ENCODE assay signal across 15 cellular contexts in the genomic region with DNA sequence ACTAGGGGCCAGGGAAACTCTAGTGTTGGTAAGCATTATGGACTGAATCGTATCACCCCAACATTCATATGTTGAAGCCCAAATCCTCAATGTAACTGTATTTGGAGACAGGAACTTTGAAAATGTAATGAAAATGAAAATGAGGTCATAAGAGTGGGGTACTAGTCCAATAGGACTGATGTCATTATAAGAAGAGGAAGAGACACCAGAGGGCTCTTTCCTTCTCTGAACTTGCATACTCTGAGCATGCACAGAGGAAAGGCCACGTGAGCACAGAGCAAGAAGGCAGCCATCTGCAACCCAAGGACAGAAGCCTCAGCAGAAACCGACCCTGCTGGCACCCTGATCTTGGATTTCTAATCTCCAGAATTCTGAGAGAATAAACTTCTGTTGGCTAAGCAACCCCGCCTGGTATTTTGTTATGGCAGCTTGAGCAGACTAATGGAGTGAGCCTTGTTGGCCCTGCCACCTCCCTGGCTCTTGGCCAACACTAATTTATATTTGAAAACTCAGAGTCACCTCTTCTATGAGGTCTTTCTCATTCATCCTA.
"Had no signal": no experiment of that assay in that cellular context is flagged by ENCODE, and none has a peak within 500 bp of the region (broad histone marks: within the 10 kb centered on the region; RNA-seq: fewer than 3 reads in every experiment).

No MANE protein-coding gene starts in this region.

- ATAC-seq: activated CD4-positive, CD25-positive, alpha-beta regulatory T cell treated with anti-CD3 and anti-CD28 coated beads, Interleukin-2, amount 50 U/mL, for 24 hours; activated naive CD8-positive, alpha-beta T cell treated with anti-CD3 and anti-CD28 coated beads, Interleukin-2, amount 50 U/mL, for 24 hours; stimulated activated memory B cell treated with anti-CD40 and anti-IgM and Interleukin-4, amounts not matched to agents 10 μg/mL and 1 μg/mL and 100 μg/mL, for 72 hours had no signal

- DNase-seq: activated CD4-positive, alpha-beta T cell treated with anti-CD3 and anti-CD28 coated beads, Interleukin-2, amount 50 U/mL, for 1 hour; activated naive CD4-positive, alpha-beta T cell treated with anti-CD3 and anti-CD28 coated beads for 36 hours; activated naive CD8-positive, alpha-beta T cell treated with anti-CD3 and anti-CD28 coated beads, Interleukin-2, amount 50 U/mL, for 24 hours; aorta; cortex of kidney; effector CD8-positive, alpha-beta T cell; foreskin melanocyte; mesenchymal stem cell; nucleus accumbens; posterior cingulate gyrus; retina; stimulated activated CD4-positive, alpha-beta T cell treated with anti-CD3 and anti-CD28 coated beads, Interleukin-12 subunit alpha, Interleukin-12 subunit beta, amount 100 ng/mL, for 4 hours; stimulated activated CD4-positive, alpha-beta T cell treated with anti-CD3 and anti-CD28 coated beads, Interleukin-2, amount 100 ng/mL, for 24 hours had no signal
